8 cellular contexts compared by ENCODE assay signal in genomic region chr14:68941820-68942219, GRCh38. TPM values are rescaled to one million over a fixed set of nuclear protein-coding genes. Genes with fewer than 3 reads are reported as not detected.
DNase-seq lines count a peak whose midpoint lies in the region; ATAC-seq and TF ChIP-seq lines count a peak whose summit lies in the region.

No MANE protein-coding gene starts in this region.

- H3K4me1 Mint-ChIP-seq in CD4-positive, CD25-positive, alpha-beta regulatory T cell: peaks cover 6 to 89% (median 36%) of the 10 kb centered on the region in 4 donors
- peaks cover 55 to 99% (median 93%) of the 10 kb centered on the region in 4 donors for H3K4me1 Mint-ChIP-seq in naive thymus-derived CD8-positive, alpha-beta T cell
- peaks cover 64% of the 10 kb centered on the region for H3K4me1 Mint-ChIP-seq in activated T-cell treated with anti-CD3 and anti-CD28 coated beads, Interleukin-2, amount 50 U/mL, for 4 hours (ENCODE audit: low read depth)

- in situ Hi-C loops in Panc1 (cut with HindIII; ENCODE audit: low pct_unique_long_range_greater_than_20kb, low sequenced_read_pairs): no loop called here

- DNase-seq in CD4-positive, CD25-positive, alpha-beta regulatory T cell: no peak
- DNase-seq in Panc1 (ENCODE audit: low read depth, low spot score) (no peak), SHP77 (lab: John Stamatoyannopoulos, UW) (no peak), NCI-H2081 treated with DMSO at 0.1 percent for 48 hours (lab: John Stamatoyannopoulos, UW) (no peak), inferior parietal cortex (ENCODE audit: extremely low spot score) (no peak)
- DNase-seq in naive thymus-derived CD8-positive, alpha-beta T cell: no peak
- DNase-seq in activated T-cell treated with anti-CD3 and anti-CD28 coated beads, Interleukin-2, amount 50 U/mL, for 4 hours: no peak

- WGBS in esophagus, 2 donors: 33 to 44% methylated on average over 5 of the region's 5 CpGs

- no TSS peak for BruUV-seq in Panc1 (replicated peaks; lab: Mats Ljungman, UMichigan)

- no peaks in the 10 kb centered on the region for H3K27me3 Mint-ChIP-seq in CD4-positive, CD25-positive, alpha-beta regulatory T cell
- no peaks in the 10 kb centered on the region for H3K27me3 Mint-ChIP-seq in naive thymus-derived CD8-positive, alpha-beta T cell
- H3K27me3 Mint-ChIP-seq in activated T-cell treated with anti-CD3 and anti-CD28 coated beads, Interleukin-2, amount 50 U/mL, for 4 hours (ENCODE audit: low read depth): no peaks in the 10 kb centered on the region

- H3K9me3 ChIP-seq in CD4-positive, CD25-positive, alpha-beta regulatory T cell (ENCODE audit: control insufficient read depth in 2 of 2, low read length in 2 of 2): no peaks in the 10 kb centered on the region
- no peaks in the 10 kb centered on the region for H3K9me3 ChIP-seq in Panc1 (ENCODE audit: control insufficient read depth, insufficient read depth, low read depth, low read length)
- no peaks in the 10 kb centered on the region for H3K9me3 ChIP-seq in esophagus (ENCODE audit: control insufficient read depth in 2 of 2, insufficient read depth in 1 of 2, low read depth in 1 of 2, low read length in 1 of 2)

- H3K27me3 ChIP-seq in CD4-positive, CD25-positive, alpha-beta regulatory T cell (ENCODE audit: control insufficient read depth, insufficient read depth, low read length): no peaks in the 10 kb centered on the region
- H3K27me3 ChIP-seq in Panc1 (ENCODE audit: control insufficient read depth, insufficient read depth, low read length) (no peaks in the 10 kb centered on the region), esophagus (ENCODE audit: control insufficient read depth in 1 of 2, insufficient read depth in 2 of 2, low read length in 2 of 2) (no peaks in the 10 kb centered on the region)

- H3K4me3 ChIP-seq in CD4-positive, CD25-positive, alpha-beta regulatory T cell (ENCODE audit: low read depth, low read length): no peak overlapping the region
- no peak overlapping the region for H3K4me3 ChIP-seq in Panc1 (ENCODE audit: low read depth in 2 of 2, low read length in 2 of 2)
- H3K4me3 ChIP-seq in esophagus (ENCODE audit: low read depth in 1 of 2, low read length in 2 of 2): no peak overlapping the region

- POLR2A ChIA-PET in Panc1 (lab: Charles Lee): interaction anchor here (0.6 kb wide), 1 partner anchor 16 kb away, joined by 3 read pairs; no protein-coding TSS in a partner anchor
- POLR2A ChIA-PET in naive thymus-derived CD8-positive, alpha-beta T cell (lab: Charles Lee): interaction anchor here (0.6 to 26.6 kb wide), 5 partner anchors 9 to 130 kb away, joined by 3 to 469 read pairs (median 7); no protein-coding TSS in a partner anchor

- TF ChIP-seq CTCF in Panc1 (IDR thresholded peaks at IDR 0.05): no peak

- H3K9me3 Mint-ChIP-seq in CD4-positive, CD25-positive, alpha-beta regulatory T cell: no peaks in the 10 kb centered on the region
- H3K9me3 Mint-ChIP-seq in naive thymus-derived CD8-positive, alpha-beta T cell: no peaks in the 10 kb centered on the region
- no peaks in the 10 kb centered on the region for H3K9me3 Mint-ChIP-seq in activated T-cell treated with anti-CD3 and anti-CD28 coated beads, Interleukin-2, amount 50 U/mL, for 4 hours

- H3K4me3 Mint-ChIP-seq in CD4-positive, CD25-positive, alpha-beta regulatory T cell: no peak overlapping the region
- peak overlapping the region in 7 of 10 donors; percentile 27 to 86 (median 65) for H3K4me3 Mint-ChIP-seq in naive thymus-derived CD8-positive, alpha-beta T cell
- H3K4me3 Mint-ChIP-seq in activated T-cell treated with anti-CD3 and anti-CD28 coated beads, Interleukin-2, amount 50 U/mL, for 4 hours: no peak overlapping the region

- H3K36me3 ChIP-seq in CD4-positive, CD25-positive, alpha-beta regulatory T cell (ENCODE audit: control insufficient read depth, insufficient read depth, low read length): no peaks in the 10 kb centered on the region
- no peaks in the 10 kb centered on the region for H3K36me3 ChIP-seq in Panc1 (ENCODE audit: control insufficient read depth, insufficient read depth, low read length)
- H3K36me3 ChIP-seq in esophagus (ENCODE audit: control insufficient read depth in 2 of 2, insufficient read depth in 2 of 2, low read length in 1 of 2): no peaks in the 10 kb centered on the region

- peaks cover 17% of the 10 kb centered on the region for H3K4me1 ChIP-seq in CD4-positive, CD25-positive, alpha-beta regulatory T cell (ENCODE audit: control insufficient read depth, insufficient read depth, low read length, poor library complexity, severe bottlenecking)
- H3K4me1 ChIP-seq in Panc1 (ENCODE audit: control insufficient read depth, insufficient read depth, low read length) (peaks cover 88% of the 10 kb centered on the region), esophagus (ENCODE audit: control insufficient read depth in 2 of 2, insufficient read depth in 2 of 2, low read length in 1 of 2) (peaks cover 14 to 56% of the 10 kb centered on the region in 2 donors)

- intact Hi-C loops in Panc1 (cut with micrococcal nuclease; ENCODE audit: unreplicated experiment): no loop called here

- ATAC-seq in CD4-positive, CD25-positive, alpha-beta regulatory T cell (ENCODE audit: low read depth in 2 of 2): no peak
- peak; percentile 24; the same call in 1 of the 2 replicates for ATAC-seq in Panc1
- ATAC-seq in naive thymus-derived CD8-positive, alpha-beta T cell: no peak
- ATAC-seq in activated T-cell treated with anti-CD3 and anti-CD28 coated beads, Interleukin-2, amount 50 U/mL, for 4 hours: no peak

- H3K27ac Mint-ChIP-seq in CD4-positive, CD25-positive, alpha-beta regulatory T cell: peak overlapping the region; percentile 17 to 80 (median 36)
- peak overlapping the region; percentile 58 to 99 (median 92) for H3K27ac Mint-ChIP-seq in naive thymus-derived CD8-positive, alpha-beta T cell

- H3K27ac ChIP-seq in CD4-positive, CD25-positive, alpha-beta regulatory T cell (ENCODE audit: insufficient read depth, low read length, poor library complexity, severe bottlenecking): no peak overlapping the region
- H3K27ac ChIP-seq in Panc1 (ENCODE audit: low read length): peak overlapping the region; percentile 75
- H3K27ac ChIP-seq in esophagus (ENCODE audit: low read depth in 2 of 2, low read length in 1 of 2): peak overlapping the region; percentile 67 to 90

- CTCF ChIA-PET in Panc1 (lab: Charles Lee): interaction anchor here (0.6 kb wide), 1 partner anchor 74 kb away, joined by 3 read pairs; no protein-coding TSS in a partner anchor

- H3K36me3 Mint-ChIP-seq in CD4-positive, CD25-positive, alpha-beta regulatory T cell: peaks cover 7% of the 10 kb centered on the region
- peaks cover 0 to 23% (median 0%) of the 10 kb centered on the region in 3 donors for H3K36me3 Mint-ChIP-seq in naive thymus-derived CD8-positive, alpha-beta T cell
- no peaks in the 10 kb centered on the region for H3K36me3 Mint-ChIP-seq in activated T-cell treated with anti-CD3 and anti-CD28 coated beads, Interleukin-2, amount 50 U/mL, for 4 hours (ENCODE audit: insufficient read depth)

RNA-seq across cellular contexts. Expression of gene ACTN1, which starts 37.3 kb away (rescaled TPM):
- 47.5 TPM for total RNA-seq in CD4-positive, CD25-positive, alpha-beta regulatory T cell
- polyA plus RNA-seq in CD4-positive, CD25-positive, alpha-beta regulatory T cell: 10 to 100 TPM; 28.3 to 78.8 (median 51.8) TPM
- 212 TPM for total RNA-seq in Panc1 (2021; ENCODE audit: unreplicated experiment)
- 336 TPM for polyA plus RNA-seq in Panc1 (2012; ENCODE audit: insufficient read length)
- polyA plus RNA-seq in esophagus: 10 to 100 TPM; 37.4 to 98.2 TPM
- 100 to 1,000 TPM; 333 to 341 TPM for total RNA-seq in naive thymus-derived CD8-positive, alpha-beta T cell
- 100 to 1,000 TPM; 144 to 436 (median 267) TPM for polyA plus RNA-seq in naive thymus-derived CD8-positive, alpha-beta T cell
- 10 to 100 TPM; 47.0 to 77.1 (median 56.2) TPM for total RNA-seq in activated T-cell treated with anti-CD3 and anti-CD28 coated beads, Interleukin-2, amount 50 U/mL, for 4 hours

Comparison
In these comparisons a context has a peak if more than half of its experiments do, and no peak if none do; other contexts are left out.
1. H3K4me3 Mint-ChIP-seq: peak in naive thymus-derived CD8-positive, alpha-beta T cell (7 of 10); none in CD4-positive, CD25-positive, alpha-beta regulatory T cell (0 of 4) and activated T-cell treated with anti-CD3 and anti-CD28 coated beads, Interleukin-2, amount 50 U/mL, for 4 hours (single experiment).